In genomic region chrX:100654256-100654655, GRCh38 we compare ENCODE assay signal across 1 cellular context.
TF ChIP-seq lines count a peak whose summit lies in the region.

No MANE protein-coding gene starts in this region.

TF ChIP-seq in GM23338, 12 proteins besides CTCF, POLR2A, EP300 and RAD21 (continued from another document):
- TF ChIP-seq REST (IDR thresholded peaks at IDR 0.05; ENCODE audit: unreplicated experiment) = no peak
- TF ChIP-seq CREB1 (CRISPR knock-in tag; IDR thresholded peaks at IDR 0.05; ENCODE audit: low read depth) = no peak
- no peak for TF ChIP-seq POLR2AphosphoS5 (IDR thresholded peaks at IDR 0.05; ENCODE audit: low read depth)
- TF ChIP-seq ZNF331 (CRISPR knock-in tag; IDR thresholded peaks at IDR 0.05; ENCODE audit: low read depth) = no peak
- TF ChIP-seq EZH2 (IDR thresholded peaks at IDR 0.05; ENCODE audit: low read depth, unreplicated experiment) = no peak
- no peak for TF ChIP-seq ETS1 (IDR thresholded peaks at IDR 0.05)
- no peak for TF ChIP-seq JUNB (IDR thresholded peaks at IDR 0.05; ENCODE audit: unreplicated experiment)
- TF ChIP-seq EZH2phosphoT487 (IDR thresholded peaks at IDR 0.05; ENCODE audit: unreplicated experiment) = no peak
- TF ChIP-seq NANOG (IDR thresholded peaks at IDR 0.05; ENCODE audit: borderline replicate concordance) = no peak
